1 cellular context compared by ENCODE assay signal in the genomic region with DNA sequence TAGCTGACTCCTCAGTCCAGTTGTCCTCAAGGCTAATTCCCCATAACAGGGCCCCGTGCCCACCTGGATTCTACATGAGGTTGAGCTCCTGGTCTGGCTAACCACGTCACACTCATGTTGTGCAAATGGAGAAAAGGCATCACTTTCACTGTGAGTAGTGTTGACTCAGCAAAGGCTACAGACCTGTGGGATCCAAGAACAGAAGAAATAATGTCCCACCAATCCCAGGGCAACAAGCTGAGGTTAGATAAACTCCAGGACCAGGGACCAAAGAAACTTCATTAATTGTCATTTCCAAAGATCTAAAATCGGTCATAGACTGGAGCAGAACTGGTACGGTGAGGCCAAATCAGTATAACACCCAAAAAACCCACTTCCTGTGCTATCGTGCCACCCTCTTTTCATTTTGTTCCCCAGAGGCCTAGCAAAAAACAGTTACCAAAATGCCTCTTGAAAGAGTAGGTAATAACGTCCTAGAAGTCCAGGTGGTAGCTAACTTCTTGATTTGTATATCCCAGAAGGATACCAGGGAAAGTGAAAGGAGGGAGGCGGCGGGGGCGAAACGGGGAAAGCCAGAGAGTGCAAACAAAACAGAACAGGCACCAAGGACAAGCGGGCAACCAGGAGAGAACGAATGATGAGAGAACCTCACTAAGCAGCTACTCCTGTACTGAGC.
TF ChIP-seq lines count a peak whose summit lies in the region.

No MANE protein-coding gene starts in this region.

TF ChIP-seq in GM12878, 131 proteins besides CTCF, POLR2A, EP300 and RAD21 (continued from another document and continues in another):
- TF ChIP-seq, protein P1, sequence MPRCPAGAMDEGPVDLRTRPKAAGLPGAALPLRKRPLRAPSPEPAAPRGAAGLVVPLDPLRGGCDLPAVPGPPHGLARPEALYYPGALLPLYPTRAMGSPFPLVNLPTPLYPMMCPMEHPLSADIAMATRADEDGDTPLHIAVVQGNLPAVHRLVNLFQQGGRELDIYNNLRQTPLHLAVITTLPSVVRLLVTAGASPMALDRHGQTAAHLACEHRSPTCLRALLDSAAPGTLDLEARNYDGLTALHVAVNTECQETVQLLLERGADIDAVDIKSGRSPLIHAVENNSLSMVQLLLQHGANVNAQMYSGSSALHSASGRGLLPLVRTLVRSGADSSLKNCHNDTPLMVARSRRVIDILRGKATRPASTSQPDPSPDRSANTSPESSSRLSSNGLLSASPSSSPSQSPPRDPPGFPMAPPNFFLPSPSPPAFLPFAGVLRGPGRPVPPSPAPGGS (IDR thresholded peaks at IDR 0.05; ENCODE audit: borderline replicate concordance, insufficient read depth, low read depth, low read length, poor library complexity, severe bottlenecking), result peak; percentile 72
- TF ChIP-seq NR2C2 (IDR thresholded peaks at IDR 0.05; ENCODE audit: borderline replicate concordance, control insufficient read depth, insufficient read length, low read depth) (no peak), YY1 (IDR thresholded peaks at IDR 0.05; ENCODE audit: low read depth, low read length) (no peak), ZNF217 (IDR thresholded peaks at IDR 0.05) (no peak), STAT1 (conservative IDR thresholded peaks at IDR 0.05) (no peak), ZSCAN29 (IDR thresholded peaks at IDR 0.05) (no peak), DPF2 (IDR thresholded peaks at IDR 0.05) (peak; percentile 88), TBL1XR1 (IDR thresholded peaks at IDR 0.05; ENCODE audit: low read depth, low read length) (no peak), NFXL1 (IDR thresholded peaks at IDR 0.05; ENCODE audit: borderline replicate concordance) (no peak), SUPT20H (IDR thresholded peaks at IDR 0.05; ENCODE audit: borderline replicate concordance, control insufficient read depth, low read depth, low read length) (no peak), RAD51 (IDR thresholded peaks at IDR 0.05) (no peak), MTA3 (IDR thresholded peaks at IDR 0.05; ENCODE audit: borderline replicate concordance, low read length) (no peak), JUND (IDR thresholded peaks at IDR 0.05; ENCODE audit: low read depth, low read length) (no peak), SMC3 (IDR thresholded peaks at IDR 0.05; ENCODE audit: borderline replicate concordance, low read length) (no peak), SIN3A (IDR thresholded peaks at IDR 0.05; ENCODE audit: low read depth, low read length) (no peak), STAT3 (IDR thresholded peaks at IDR 0.05; ENCODE audit: low read depth, low read length) (no peak), TCF7 (IDR thresholded peaks at IDR 0.05; ENCODE audit: borderline replicate concordance) (no peak), SREBF1 (IDR thresholded peaks at IDR 0.05; ENCODE audit: low read length) (no peak), BACH1 (IDR thresholded peaks at IDR 0.05; ENCODE audit: borderline replicate concordance) (0 out of 2 replicates have a peak, but pooled peaks have one; percentile 28), IKZF1 (conservative IDR thresholded peaks at IDR 0.05) (peak; percentile 78), BHLHE40 (IDR thresholded peaks at IDR 0.05; ENCODE audit: borderline replicate concordance in 1 of 2, low read depth in 2 of 2, low read length in 1 of 2) (peak in 1 of 2 experiments; percentile 36; a peak in 2 of 4 replicates), CBX3 (IDR thresholded peaks at IDR 0.05; ENCODE audit: borderline replicate concordance, low read depth) (no peak), ZNF207 (IDR thresholded peaks at IDR 0.05; ENCODE audit: borderline replicate concordance) (peak; percentile 18; the same call in 1 of the 2 replicates), HCFC1 (IDR thresholded peaks at IDR 0.05; ENCODE audit: low read length) (0 out of 2 replicates have a peak, but pooled peaks have one; percentile 20), POLR2AphosphoS2 (IDR thresholded peaks at IDR 0.05; ENCODE audit: low read depth, low read length) (no peak), BMI1 (IDR thresholded peaks at IDR 0.05; ENCODE audit: borderline replicate concordance) (peak; percentile 42; the same call in 1 of the 2 replicates), EED (IDR thresholded peaks at IDR 0.05; ENCODE audit: low read depth) (peak; percentile 55; the same call in 1 of the 2 replicates), KAT2A (conservative IDR thresholded peaks at IDR 0.05; ENCODE audit: control insufficient read depth, low read depth, low read length) (no peak), CREM (IDR thresholded peaks at IDR 0.05; ENCODE audit: low read depth) (peak; percentile 60), NFYA (IDR thresholded peaks at IDR 0.05; ENCODE audit: borderline replicate concordance, low read depth, low read length) (no peak), HDAC6 (IDR thresholded peaks at IDR 0.05; ENCODE audit: unreplicated experiment) (no peak), CREB1 (IDR thresholded peaks at IDR 0.05; ENCODE audit: low read depth) (peak; percentile 38; the same call in 1 of the 2 replicates)
- TF ChIP-seq, protein P2, sequence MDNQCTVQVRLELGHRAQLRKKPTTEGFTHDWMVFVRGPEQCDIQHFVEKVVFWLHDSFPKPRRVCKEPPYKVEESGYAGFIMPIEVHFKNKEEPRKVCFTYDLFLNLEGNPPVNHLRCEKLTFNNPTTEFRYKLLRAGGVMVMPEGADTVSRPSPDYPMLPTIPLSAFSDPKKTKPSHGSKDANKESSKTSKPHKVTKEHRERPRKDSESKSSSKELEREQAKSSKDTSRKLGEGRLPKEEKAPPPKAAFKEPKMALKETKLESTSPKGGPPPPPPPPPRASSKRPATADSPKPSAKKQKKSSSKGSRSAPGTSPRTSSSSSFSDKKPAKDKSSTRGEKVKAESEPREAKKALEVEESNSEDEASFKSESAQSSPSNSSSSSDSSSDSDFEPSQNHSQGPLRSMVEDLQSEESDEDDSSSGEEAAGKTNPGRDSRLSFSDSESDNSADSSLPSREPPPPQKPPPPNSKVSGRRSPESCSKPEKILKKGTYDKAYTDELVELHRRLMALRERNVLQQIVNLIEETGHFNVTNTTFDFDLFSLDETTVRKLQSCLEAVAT (IDR thresholded peaks at IDR 0.05), result 0 out of 2 replicates have a peak, but pooled peaks have one; percentile 37
- TF ChIP-seq, protein P3, sequence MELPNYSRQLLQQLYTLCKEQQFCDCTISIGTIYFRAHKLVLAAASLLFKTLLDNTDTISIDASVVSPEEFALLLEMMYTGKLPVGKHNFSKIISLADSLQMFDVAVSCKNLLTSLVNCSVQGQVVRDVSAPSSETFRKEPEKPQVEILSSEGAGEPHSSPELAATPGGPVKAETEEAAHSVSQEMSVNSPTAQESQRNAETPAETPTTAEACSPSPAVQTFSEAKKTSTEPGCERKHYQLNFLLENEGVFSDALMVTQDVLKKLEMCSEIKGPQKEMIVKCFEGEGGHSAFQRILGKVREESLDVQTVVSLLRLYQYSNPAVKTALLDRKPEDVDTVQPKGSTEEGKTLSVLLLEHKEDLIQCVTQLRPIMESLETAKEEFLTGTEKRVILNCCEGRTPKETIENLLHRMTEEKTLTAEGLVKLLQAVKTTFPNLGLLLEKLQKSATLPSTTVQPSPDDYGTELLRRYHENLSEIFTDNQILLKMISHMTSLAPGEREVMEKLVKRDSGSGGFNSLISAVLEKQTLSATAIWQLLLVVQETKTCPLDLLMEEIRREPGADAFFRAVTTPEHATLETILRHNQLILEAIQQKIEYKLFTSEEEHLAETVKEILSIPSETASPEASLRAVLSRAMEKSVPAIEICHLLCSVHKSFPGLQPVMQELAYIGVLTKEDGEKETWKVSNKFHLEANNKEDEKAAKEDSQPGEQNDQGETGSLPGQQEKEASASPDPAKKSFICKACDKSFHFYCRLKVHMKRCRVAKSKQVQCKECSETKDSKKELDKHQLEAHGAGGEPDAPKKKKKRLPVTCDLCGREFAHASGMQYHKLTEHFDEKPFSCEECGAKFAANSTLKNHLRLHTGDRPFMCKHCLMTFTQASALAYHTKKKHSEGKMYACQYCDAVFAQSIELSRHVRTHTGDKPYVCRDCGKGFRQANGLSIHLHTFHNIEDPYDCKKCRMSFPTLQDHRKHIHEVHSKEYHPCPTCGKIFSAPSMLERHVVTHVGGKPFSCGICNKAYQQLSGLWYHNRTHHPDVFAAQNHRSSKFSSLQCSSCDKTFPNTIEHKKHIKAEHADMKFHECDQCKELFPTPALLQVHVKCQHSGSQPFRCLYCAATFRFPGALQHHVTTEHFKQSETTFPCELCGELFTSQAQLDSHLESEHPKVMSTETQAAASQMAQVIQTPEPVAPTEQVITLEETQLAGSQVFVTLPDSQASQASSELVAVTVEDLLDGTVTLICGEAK (IDR thresholded peaks at IDR 0.05; ENCODE audit: borderline replicate concordance), result no peak
- TF ChIP-seq, protein P4, sequence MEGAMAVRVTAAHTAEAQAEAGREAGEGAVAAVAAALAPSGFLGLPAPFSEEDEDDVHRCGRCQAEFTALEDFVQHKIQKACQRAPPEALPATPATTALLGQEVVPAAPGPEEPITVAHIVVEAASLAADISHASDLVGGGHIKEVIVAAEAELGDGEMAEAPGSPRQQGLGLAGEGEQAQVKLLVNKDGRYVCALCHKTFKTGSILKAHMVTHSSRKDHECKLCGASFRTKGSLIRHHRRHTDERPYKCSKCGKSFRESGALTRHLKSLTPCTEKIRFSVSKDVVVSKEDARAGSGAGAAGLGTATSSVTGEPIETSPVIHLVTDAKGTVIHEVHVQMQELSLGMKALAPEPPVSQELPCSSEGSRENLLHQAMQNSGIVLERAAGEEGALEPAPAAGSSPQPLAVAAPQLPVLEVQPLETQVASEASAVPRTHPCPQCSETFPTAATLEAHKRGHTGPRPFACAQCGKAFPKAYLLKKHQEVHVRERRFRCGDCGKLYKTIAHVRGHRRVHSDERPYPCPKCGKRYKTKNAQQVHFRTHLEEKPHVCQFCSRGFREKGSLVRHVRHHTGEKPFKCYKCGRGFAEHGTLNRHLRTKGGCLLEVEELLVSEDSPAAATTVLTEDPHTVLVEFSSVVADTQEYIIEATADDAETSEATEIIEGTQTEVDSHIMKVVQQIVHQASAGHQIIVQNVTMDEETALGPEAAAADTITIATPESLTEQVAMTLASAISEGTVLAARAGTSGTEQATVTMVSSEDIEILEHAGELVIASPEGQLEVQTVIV (IDR thresholded peaks at IDR 0.05; ENCODE audit: borderline replicate concordance, partially characterized antibody), result no peak
- TF ChIP-seq, protein P5, sequence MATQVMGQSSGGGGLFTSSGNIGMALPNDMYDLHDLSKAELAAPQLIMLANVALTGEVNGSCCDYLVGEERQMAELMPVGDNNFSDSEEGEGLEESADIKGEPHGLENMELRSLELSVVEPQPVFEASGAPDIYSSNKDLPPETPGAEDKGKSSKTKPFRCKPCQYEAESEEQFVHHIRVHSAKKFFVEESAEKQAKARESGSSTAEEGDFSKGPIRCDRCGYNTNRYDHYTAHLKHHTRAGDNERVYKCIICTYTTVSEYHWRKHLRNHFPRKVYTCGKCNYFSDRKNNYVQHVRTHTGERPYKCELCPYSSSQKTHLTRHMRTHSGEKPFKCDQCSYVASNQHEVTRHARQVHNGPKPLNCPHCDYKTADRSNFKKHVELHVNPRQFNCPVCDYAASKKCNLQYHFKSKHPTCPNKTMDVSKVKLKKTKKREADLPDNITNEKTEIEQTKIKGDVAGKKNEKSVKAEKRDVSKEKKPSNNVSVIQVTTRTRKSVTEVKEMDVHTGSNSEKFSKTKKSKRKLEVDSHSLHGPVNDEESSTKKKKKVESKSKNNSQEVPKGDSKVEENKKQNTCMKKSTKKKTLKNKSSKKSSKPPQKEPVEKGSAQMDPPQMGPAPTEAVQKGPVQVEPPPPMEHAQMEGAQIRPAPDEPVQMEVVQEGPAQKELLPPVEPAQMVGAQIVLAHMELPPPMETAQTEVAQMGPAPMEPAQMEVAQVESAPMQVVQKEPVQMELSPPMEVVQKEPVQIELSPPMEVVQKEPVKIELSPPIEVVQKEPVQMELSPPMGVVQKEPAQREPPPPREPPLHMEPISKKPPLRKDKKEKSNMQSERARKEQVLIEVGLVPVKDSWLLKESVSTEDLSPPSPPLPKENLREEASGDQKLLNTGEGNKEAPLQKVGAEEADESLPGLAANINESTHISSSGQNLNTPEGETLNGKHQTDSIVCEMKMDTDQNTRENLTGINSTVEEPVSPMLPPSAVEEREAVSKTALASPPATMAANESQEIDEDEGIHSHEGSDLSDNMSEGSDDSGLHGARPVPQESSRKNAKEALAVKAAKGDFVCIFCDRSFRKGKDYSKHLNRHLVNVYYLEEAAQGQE (IDR thresholded peaks at IDR 0.05; ENCODE audit: low read depth, low read length), result no peak
- TF ChIP-seq, protein P6, sequence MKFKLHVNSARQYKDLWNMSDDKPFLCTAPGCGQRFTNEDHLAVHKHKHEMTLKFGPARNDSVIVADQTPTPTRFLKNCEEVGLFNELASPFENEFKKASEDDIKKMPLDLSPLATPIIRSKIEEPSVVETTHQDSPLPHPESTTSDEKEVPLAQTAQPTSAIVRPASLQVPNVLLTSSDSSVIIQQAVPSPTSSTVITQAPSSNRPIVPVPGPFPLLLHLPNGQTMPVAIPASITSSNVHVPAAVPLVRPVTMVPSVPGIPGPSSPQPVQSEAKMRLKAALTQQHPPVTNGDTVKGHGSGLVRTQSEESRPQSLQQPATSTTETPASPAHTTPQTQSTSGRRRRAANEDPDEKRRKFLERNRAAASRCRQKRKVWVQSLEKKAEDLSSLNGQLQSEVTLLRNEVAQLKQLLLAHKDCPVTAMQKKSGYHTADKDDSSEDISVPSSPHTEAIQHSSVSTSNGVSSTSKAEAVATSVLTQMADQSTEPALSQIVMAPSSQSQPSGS (IDR thresholded peaks at IDR 0.05; ENCODE audit: low read length), result peak; percentile 39; the same call in 1 of the 2 replicates
- TF ChIP-seq, protein P7, sequence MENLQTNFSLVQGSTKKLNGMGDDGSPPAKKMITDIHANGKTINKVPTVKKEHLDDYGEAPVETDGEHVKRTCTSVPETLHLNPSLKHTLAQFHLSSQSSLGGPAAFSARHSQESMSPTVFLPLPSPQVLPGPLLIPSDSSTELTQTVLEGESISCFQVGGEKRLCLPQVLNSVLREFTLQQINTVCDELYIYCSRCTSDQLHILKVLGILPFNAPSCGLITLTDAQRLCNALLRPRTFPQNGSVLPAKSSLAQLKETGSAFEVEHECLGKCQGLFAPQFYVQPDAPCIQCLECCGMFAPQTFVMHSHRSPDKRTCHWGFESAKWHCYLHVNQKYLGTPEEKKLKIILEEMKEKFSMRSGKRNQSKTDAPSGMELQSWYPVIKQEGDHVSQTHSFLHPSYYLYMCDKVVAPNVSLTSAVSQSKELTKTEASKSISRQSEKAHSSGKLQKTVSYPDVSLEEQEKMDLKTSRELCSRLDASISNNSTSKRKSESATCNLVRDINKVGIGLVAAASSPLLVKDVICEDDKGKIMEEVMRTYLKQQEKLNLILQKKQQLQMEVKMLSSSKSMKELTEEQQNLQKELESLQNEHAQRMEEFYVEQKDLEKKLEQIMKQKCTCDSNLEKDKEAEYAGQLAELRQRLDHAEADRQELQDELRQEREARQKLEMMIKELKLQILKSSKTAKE (IDR thresholded peaks at IDR 0.05; ENCODE audit: low read depth, poor library complexity, severe bottlenecking), result peak; percentile 68
- TF ChIP-seq, protein P8, sequence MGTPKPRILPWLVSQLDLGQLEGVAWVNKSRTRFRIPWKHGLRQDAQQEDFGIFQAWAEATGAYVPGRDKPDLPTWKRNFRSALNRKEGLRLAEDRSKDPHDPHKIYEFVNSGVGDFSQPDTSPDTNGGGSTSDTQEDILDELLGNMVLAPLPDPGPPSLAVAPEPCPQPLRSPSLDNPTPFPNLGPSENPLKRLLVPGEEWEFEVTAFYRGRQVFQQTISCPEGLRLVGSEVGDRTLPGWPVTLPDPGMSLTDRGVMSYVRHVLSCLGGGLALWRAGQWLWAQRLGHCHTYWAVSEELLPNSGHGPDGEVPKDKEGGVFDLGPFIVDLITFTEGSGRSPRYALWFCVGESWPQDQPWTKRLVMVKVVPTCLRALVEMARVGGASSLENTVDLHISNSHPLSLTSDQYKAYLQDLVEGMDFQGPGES (IDR thresholded peaks at IDR 0.05), result no peak
